8 cellular contexts compared by ENCODE assay signal in the genomic region with DNA sequence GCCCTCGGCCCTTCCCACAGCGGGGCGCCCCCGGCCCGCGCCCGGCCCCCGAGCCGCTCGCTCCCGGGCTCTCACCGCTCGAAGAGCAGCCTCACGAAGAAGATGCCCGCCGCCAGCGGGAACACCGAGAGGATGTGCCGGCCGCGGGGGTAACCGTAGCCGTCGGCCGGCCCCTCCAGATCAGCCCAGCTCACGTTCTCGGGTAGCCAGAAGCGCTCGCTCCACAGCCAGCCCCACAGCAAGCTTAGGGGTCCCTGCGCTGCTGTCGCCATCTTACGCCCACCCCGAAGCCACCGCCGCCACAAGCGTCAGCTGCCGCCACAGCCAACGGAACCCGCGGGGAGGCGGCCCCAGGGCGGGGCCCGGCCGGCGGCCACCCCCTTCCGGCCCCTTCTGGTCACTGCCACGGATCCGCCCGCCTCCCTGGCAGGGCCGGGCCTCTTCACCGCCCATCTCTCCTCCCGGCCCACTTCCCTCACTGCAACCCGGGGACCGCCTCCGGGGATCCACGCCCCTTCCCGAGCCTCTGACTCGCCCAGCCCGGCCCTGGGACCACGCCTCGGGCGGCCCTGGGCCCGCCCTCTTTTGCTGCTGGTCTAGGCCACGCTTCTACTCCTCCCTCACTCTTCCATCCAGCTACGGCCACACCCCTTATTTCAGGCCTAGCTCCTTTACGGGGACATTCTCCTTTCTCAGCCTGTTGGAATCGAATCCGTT. TPM values are rescaled to one million over a fixed set of nuclear protein-coding genes. Genes with fewer than 3 reads are reported as not detected.
DNase-seq lines count a peak whose midpoint lies in the region; ATAC-seq and TF ChIP-seq lines count a peak whose summit lies in the region.

A gene with protein sequence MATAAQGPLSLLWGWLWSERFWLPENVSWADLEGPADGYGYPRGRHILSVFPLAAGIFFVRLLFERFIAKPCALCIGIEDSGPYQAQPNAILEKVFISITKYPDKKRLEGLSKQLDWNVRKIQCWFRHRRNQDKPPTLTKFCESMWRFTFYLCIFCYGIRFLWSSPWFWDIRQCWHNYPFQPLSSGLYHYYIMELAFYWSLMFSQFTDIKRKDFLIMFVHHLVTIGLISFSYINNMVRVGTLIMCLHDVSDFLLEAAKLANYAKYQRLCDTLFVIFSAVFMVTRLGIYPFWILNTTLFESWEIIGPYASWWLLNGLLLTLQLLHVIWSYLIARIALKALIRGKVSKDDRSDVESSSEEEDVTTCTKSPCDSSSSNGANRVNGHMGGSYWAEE (minus strand): TSS at position 344 of the 717 bp plus-strand sequence. CDS start 72 bp downstream, at position 272.

- peak within 1 kb of the TSS; percentile 94 for H3K4me3 Mint-ChIP-seq in activated T-cell treated with anti-CD3 and anti-CD28 coated beads, Interleukin-2, amount 50 U/mL, for 4 hours

- CTCF ChIA-PET in Panc1 (lab: Charles Lee), result interaction anchor here (0.7 to 1.9 kb wide), 3 partner anchors 55 to 940 kb away, joined by 8 to 12 read pairs (median 11); partner anchors contain the start of genes COX14 and SMARCD1

- peaks cover 6% of the 10 kb centered on the region for H3K36me3 Mint-ChIP-seq in activated T-cell treated with anti-CD3 and anti-CD28 coated beads, Interleukin-2, amount 50 U/mL, for 4 hours (ENCODE audit: insufficient read depth)

- H3K9me3 Mint-ChIP-seq in activated T-cell treated with anti-CD3 and anti-CD28 coated beads, Interleukin-2, amount 50 U/mL, for 4 hours, result no peaks in the 10 kb centered on the region

- no peaks in the 10 kb centered on the region for H3K27me3 Mint-ChIP-seq in activated T-cell treated with anti-CD3 and anti-CD28 coated beads, Interleukin-2, amount 50 U/mL, for 4 hours (ENCODE audit: low read depth)

- no TSS peak for BruUV-seq in Panc1 (replicated peaks; lab: Mats Ljungman, UMichigan)

- peaks cover 33% of the 10 kb centered on the region for H3K4me1 Mint-ChIP-seq in activated T-cell treated with anti-CD3 and anti-CD28 coated beads, Interleukin-2, amount 50 U/mL, for 4 hours (ENCODE audit: low read depth)

- in situ Hi-C loops in Panc1 (cut with HindIII; ENCODE audit: low pct_unique_long_range_greater_than_20kb, low sequenced_read_pairs), result no loop called here

- H3K9ac ChIP-seq in muscle layer of colon (ENCODE audit: low read length), result peak within 1 kb of the TSS; percentile 63

- H3K4me1 ChIP-seq in Panc1 (ENCODE audit: control insufficient read depth, insufficient read depth, low read length), result peaks cover 8% of the 10 kb centered on the region
- H3K4me1 ChIP-seq in esophagus (ENCODE audit: control insufficient read depth in 2 of 2, insufficient read depth in 2 of 2, low read length in 1 of 2), result peaks cover 0 to 2% of the 10 kb centered on the region in 2 donors
- H3K4me1 ChIP-seq in muscle layer of colon (ENCODE audit: insufficient read depth, low read length), result peaks cover 10% of the 10 kb centered on the region

- intact Hi-C loops in Panc1 (cut with micrococcal nuclease; ENCODE audit: unreplicated experiment), result loop anchor here (5.0 kb wide), 1 partner anchor 55 kb away; the partner anchor contains the start of gene COX14

- H3K27me3 ChIP-seq in Panc1 (ENCODE audit: control insufficient read depth, insufficient read depth, low read length), result no peaks in the 10 kb centered on the region
- H3K27me3 ChIP-seq in esophagus (ENCODE audit: control insufficient read depth in 1 of 2, insufficient read depth in 2 of 2, low read length in 2 of 2), result no peaks in the 10 kb centered on the region
- H3K27me3 ChIP-seq in muscle layer of colon (ENCODE audit: control insufficient read depth in 1 of 2, insufficient read depth in 2 of 2, low read length in 2 of 2), result no peaks in the 10 kb centered on the region

- peak; percentile 99 for DNase-seq in DMS53 (lab: John Stamatoyannopoulos, UW)
- DNase-seq in KG1 (lab: John Stamatoyannopoulos, UW), result peak; percentile 98
- peak; percentile 92 for DNase-seq in Panc1 (ENCODE audit: low read depth, low spot score)
- DNase-seq in activated T-cell treated with anti-CD3 and anti-CD28 coated beads, Interleukin-2, amount 50 U/mL, for 4 hours, result peak; percentile 90
- DNase-seq in stimulated activated CD8-positive, alpha-beta memory T cell treated with anti-CD3 and anti-CD28 coated beads, Interleukin-7, amount 100 ng/mL, for 24 hours (ENCODE audit: low read depth), result peak; percentile 90

- 0 to 1% methylated on average over 63 to 68 of the region's 68 CpGs for WGBS in esophagus, 2 donors

- H3K36me3 ChIP-seq in Panc1 (ENCODE audit: control insufficient read depth, insufficient read depth, low read length) (no peaks in the 10 kb centered on the region; the same call in 1 of the 2 replicates), esophagus (ENCODE audit: control insufficient read depth in 2 of 2, insufficient read depth in 2 of 2, low read length in 1 of 2) (no peaks in the 10 kb centered on the region), muscle layer of colon (ENCODE audit: insufficient read depth, low read length) (no peaks in the 10 kb centered on the region)

- TF ChIP-seq CTCF in Panc1 (IDR thresholded peaks at IDR 0.05), result no peak

- POLR2A ChIA-PET in Panc1 (lab: Charles Lee), result interaction anchor here (0.5 to 1.1 kb wide), 5 partner anchors 13 to 593 kb away, joined by 3 to 8 read pairs (median 3); partner anchors contain the start of gene GPD1

- ATAC-seq in GM21723 (IDR thresholded peaks at IDR 0.05; ENCODE audit: unreplicated experiment) (peak; percentile 97), Panc1 (peak; percentile 99)
- peak; percentile 98 for ATAC-seq in activated T-cell treated with anti-CD3 and anti-CD28 coated beads, Interleukin-2, amount 50 U/mL, for 4 hours

- H3K27ac ChIP-seq in Panc1 (ENCODE audit: low read length) (peak within 1 kb of the TSS; percentile 86), esophagus (ENCODE audit: low read depth in 2 of 2, low read length in 1 of 2) (peak within 1 kb of the TSS; percentile 89 to 94), muscle layer of colon (ENCODE audit: low read depth, low read length) (peak within 1 kb of the TSS; percentile 96)

- H3K9me3 ChIP-seq in Panc1 (ENCODE audit: control insufficient read depth, insufficient read depth, low read depth, low read length) (no peaks in the 10 kb centered on the region), esophagus (ENCODE audit: control insufficient read depth in 2 of 2, insufficient read depth in 1 of 2, low read depth in 1 of 2, low read length in 1 of 2) (no peaks in the 10 kb centered on the region), muscle layer of colon (ENCODE audit: low read length) (no peaks in the 10 kb centered on the region)

- H3K4me3 ChIP-seq in Panc1 (ENCODE audit: low read depth in 2 of 2, low read length in 2 of 2) (peak within 1 kb of the TSS; percentile 60 to 81), esophagus (ENCODE audit: low read depth in 1 of 2, low read length in 2 of 2) (peak within 1 kb of the TSS; percentile 70 to 79), muscle layer of colon (ENCODE audit: low read depth in 1 of 2, low read length in 2 of 2) (peak within 1 kb of the TSS; percentile 78 to 91)

RNA-seq across cellular contexts. Expression of the gene that starts here (rescaled TPM):
- total RNA-seq in Panc1 (2021; ENCODE audit: unreplicated experiment), result 50.5 TPM
- polyA plus RNA-seq in Panc1 (2012; ENCODE audit: insufficient read length), result 40.1 TPM
- total RNA-seq in activated T-cell treated with anti-CD3 and anti-CD28 coated beads, Interleukin-2, amount 50 U/mL, for 4 hours, result 10 to 100 TPM; 39.0 to 48.0 (median 39.0) TPM
- polyA plus RNA-seq in esophagus, result 10 to 100 TPM; 21.0 to 41.3 TPM

Comparison
In these comparisons a context has a peak if more than half of its experiments do, and no peak if none do; other contexts are left out.
1. Peak in every context shown above with its lines: DNase-seq, ATAC-seq, H3K4me3 ChIP-seq and H3K27ac ChIP-seq.